8 cellular contexts compared by ENCODE assay signal in genomic region chr7:158821173-158822021, GRCh38. TPM values are rescaled to one million over a fixed set of nuclear protein-coding genes. Genes with fewer than 3 reads are reported as not detected.
DNase-seq lines count a peak whose midpoint lies in the region; ATAC-seq, FAIRE-seq and TF ChIP-seq lines count a peak whose summit lies in the region.

No MANE protein-coding gene starts in this region.

- FAIRE-seq in GM12878 (lab: Jason Lieb, UNC) = no peak

- RAD21 ChIA-PET in GM12878 (lab: Charles Lee; ENCODE audit: unreplicated experiment) = interaction anchor here (1.0 kb wide), 1 partner anchor 156 kb away, joined by 3 read pairs; no protein-coding TSS in a partner anchor

- H3K4me3 ChIP-seq in AG10803 (ENCODE audit: low read length) = peak overlapping the region; percentile 23
- no peak overlapping the region for H3K4me3 ChIP-seq in GM12878
- no peak overlapping the region for H3K4me3 ChIP-seq in lung
- H3K4me3 ChIP-seq in vagina = no peak overlapping the region

- H3K9me3 ChIP-seq in GM12878 (replicated peaks; ENCODE audit: control insufficient read depth, insufficient read depth, low read length) (no peaks in the 10 kb centered on the region), lung (ENCODE audit: control insufficient read depth in 2 of 2, insufficient read depth in 1 of 2, low read length in 1 of 2) (no peaks in the 10 kb centered on the region), vagina (no peaks in the 10 kb centered on the region)

- BruUV-seq in GM12878 (replicated peaks; lab: Mats Ljungman, UMichigan) = no TSS peak

- H3K79me2 ChIP-seq in GM12878 (ENCODE audit: control insufficient read depth, insufficient read depth, low read length) = peaks cover 63% of the 10 kb centered on the region

- TF ChIP-seq CTCF in AG10803 (conservative IDR thresholded peaks at IDR 0.05; ENCODE audit: low read length) = no peak
- TF ChIP-seq CTCF in GM12878 (IDR thresholded peaks at IDR 0.05 in 2 of 3, conservative IDR thresholded peaks at IDR 0.05 in 1 of 3; ENCODE audit: control insufficient read depth in 2 of 3, extremely low read depth in 1 of 3, insufficient read depth in 1 of 3, low read depth in 3 of 3, low read length in 3 of 3) = no peak
- TF ChIP-seq CTCF in lung (IDR thresholded peaks at IDR 0.05; ENCODE audit: control extremely low read depth, extremely low read depth) = no peak
- no peak for TF ChIP-seq CTCF in vagina (IDR thresholded peaks at IDR 0.05)

- POLR2A ChIA-PET in GM12878 (lab: Charles Lee) = interaction anchor here (1.4 kb wide), 1 partner anchor 42 kb away, joined by 5 read pairs; no protein-coding TSS in a partner anchor

- H3K27me3 ChIP-seq in GM12878 (replicated peaks in 1 of 2; ENCODE audit: control insufficient read depth in 2 of 2, insufficient read depth in 2 of 2, low read length in 1 of 2) = no peaks in the 10 kb centered on the region
- H3K27me3 ChIP-seq in lung (ENCODE audit: control insufficient read depth, insufficient read depth) = no peaks in the 10 kb centered on the region
- H3K27me3 ChIP-seq in vagina = no peaks in the 10 kb centered on the region

- H2AFZ ChIP-seq in GM12878 (ENCODE audit: control insufficient read depth, low read depth, low read length) = no peak overlapping the region

- intact Hi-C loops in GM12878 (cut with micrococcal nuclease; ENCODE audit: unreplicated experiment) = no loop called here
- intact Hi-C loops in vagina (cut with DNase I) = no loop called here

- no peak overlapping the region for H3K27ac ChIP-seq in GM12878 (ENCODE audit: control insufficient read depth, insufficient read depth)
- H3K27ac ChIP-seq in lung (ENCODE audit: low read depth in 1 of 2, low read length in 1 of 2) = peak overlapping the region; percentile 82 to 88
- peak overlapping the region; percentile 65 for H3K27ac ChIP-seq in vagina

- SMC1A ChIA-PET in GM12878 (lab: Charles Lee; ENCODE audit: uncharacterized antibody, unreplicated experiment) = interaction anchor here (0.6 to 2.4 kb wide), 2 partner anchors 10 to 12 kb away, joined by 3 to 6 read pairs; no protein-coding TSS in a partner anchor

- H4K20me1 ChIP-seq in GM12878 (ENCODE audit: control insufficient read depth, insufficient read depth) = no peaks in the 10 kb centered on the region

- H3K4me1 ChIP-seq in GM12878 (ENCODE audit: control insufficient read depth, insufficient read depth, low read length) (peaks cover 26% of the 10 kb centered on the region), lung (ENCODE audit: control insufficient read depth in 2 of 2, insufficient read depth in 2 of 2, low read length in 2 of 2) (peaks cover 16 to 26% of the 10 kb centered on the region in 2 donors), vagina (peaks cover 57% of the 10 kb centered on the region)

- in situ Hi-C loops in GM12878 (cut with MboI) = loop anchor here (5.0 kb wide), 1 partner anchor 114 kb away; no protein-coding TSS in a partner anchor

- 97% methylated on average over 14 of the region's 14 CpGs for WGBS in GM12878 (ENCODE audit: insufficient coverage, insufficient replicate concordance, low lambda C conversion rate, missing lambda C conversion rate)
- WGBS in lung, 2 donors = 48 to 68% methylated on average over 14 of the region's 14 CpGs

- H3K9ac ChIP-seq in GM12878 (ENCODE audit: control insufficient read depth, insufficient read depth, low read length) = no peak overlapping the region

- no peak for TF ChIP-seq POLR2A in GM12878 (IDR thresholded peaks at IDR 0.05; ENCODE audit: low read depth, low read length)
- no peak for TF ChIP-seq POLR2A in vagina (IDR thresholded peaks at IDR 0.05)

- H3K36me3 ChIP-seq in GM12878 (ENCODE audit: control insufficient read depth in 2 of 2, insufficient read depth in 2 of 2, low read length in 1 of 2) = no peaks in the 10 kb centered on the region
- peaks cover 0 to 1% of the 10 kb centered on the region in 2 donors for H3K36me3 ChIP-seq in lung (ENCODE audit: control insufficient read depth in 2 of 2, insufficient read depth in 2 of 2, low read length in 2 of 2)
- no peaks in the 10 kb centered on the region for H3K36me3 ChIP-seq in vagina

- CTCF ChIA-PET in GM12878 (lab: Yijun Ruan, JAX) = interaction anchor here (0.5 to 3.2 kb wide), 4 partner anchors 12 to 155 kb away, joined by 3 to 14 read pairs (median 3); no protein-coding TSS in a partner anchor

- peak overlapping the region; percentile 28; the same call in 1 of the 2 replicates for H3K4me2 ChIP-seq in GM12878 (ENCODE audit: control insufficient read depth, insufficient read depth)

- ATAC-seq in GM12878 (no peak), lung (ENCODE audit: insufficient read depth, low FRiP score) (no peak), GM19023 (IDR thresholded peaks at IDR 0.05; ENCODE audit: unreplicated experiment) (no peak)

- TF ChIP-seq RAD21 in GM12878 (IDR thresholded peaks at IDR 0.05; ENCODE audit: insufficient read depth, low read depth, low read length) = no peak

- peak; percentile 79 for DNase-seq in AG10803 (ENCODE audit: low read depth)
- peak; percentile 88 for DNase-seq in LoVo (ENCODE audit: low spot score)
- no peak for DNase-seq in GM12878 (ENCODE audit: low read depth, low spot score)
- no peak for DNase-seq in lung (ENCODE audit: low spot score)
- DNase-seq in vagina (ENCODE audit: extremely low spot score in 2 of 2) = no peak
- no peak for DNase-seq in HuH-7 (ENCODE audit: low spot score)
- DNase-seq in 8988T = no peak

- no peak for TF ChIP-seq EP300 in GM12878 (IDR thresholded peaks at IDR 0.05; ENCODE audit: borderline replicate concordance in 1 of 2, control insufficient read depth in 1 of 2, low read depth in 2 of 2, low read length in 2 of 2)

TF ChIP-seq in GM12878, 131 proteins besides CTCF, POLR2A, EP300 and RAD21 (continues in another document):
- TF ChIP-seq SKIL (IDR thresholded peaks at IDR 0.05; ENCODE audit: low read depth, poor library complexity, severe bottlenecking) (no peak), GABPA (IDR thresholded peaks at IDR 0.05; ENCODE audit: low read depth) (no peak), SUPT20H (IDR thresholded peaks at IDR 0.05; ENCODE audit: borderline replicate concordance, control insufficient read depth, low read depth, low read length) (no peak)

RNA-seq across cellular contexts. Expression of gene ESYT2, which starts 7.9 kb away (rescaled TPM):
- 113 and 114 TPM in 2 replicates for total RNA-seq in GM12878 (2013; cell fraction: nucleolus; rRNA removed)
- total RNA-seq in GM12878 (2014; rRNA removed) (33.0 and 36.3 TPM in 2 replicates), GM12878 (2014; rRNA removed; fragmentation: Illumina TruSeq; extraction: Trizol) (25.3 and 26.6 TPM in 2 replicates), GM12878 (2021) (24.7 and 25.8 TPM in 2 replicates), lung (10 to 100 TPM; 79.7 to 83.0 TPM), vagina (82.5 TPM)
- polyA plus RNA-seq in GM12878 (2011; ENCODE audit: low read depth) = 14.5 TPM
- polyA plus RNA-seq in GM12878 (2011; rRNA removed) (44.6 and 53.2 TPM in 2 replicates), GM12878 (2014; fragmentation: Illumina TruSeq; extraction: Trizol) (22.7 and 23.8 TPM in 2 replicates), GM12878 (2014; fragmentation: Nextera tagmentation; extraction: Ambion mirVana) (1 to 10 TPM; 1.9 to 3.2 TPM), GM12878 (2014; rRNA removed) (19.1 and 20.1 TPM in 2 replicates), GM12878 (2016; fragmentation: Nextera tagmentation; extraction: Ambion mirVana) (10 to 100 TPM in 1 of 2 experiments, 1 to 10 TPM in 1; 2.8 to 19.7 TPM), lung (10 to 100 TPM; 16.4 to 36.2 TPM)
- polyA plus RNA-seq in GM12878 (2011; cell fraction: cytosol; rRNA removed) = 32.6 and 32.8 TPM in 2 replicates
- 45.8 and 49.1 TPM in 2 replicates for polyA plus RNA-seq in GM12878 (2011; cell fraction: nucleus; rRNA removed)
- 18.7 and 24.3 TPM in 2 replicates for polyA plus RNA-seq in GM12878 (2012)
- 50.8 and 59.8 TPM in 2 replicates for polyA minus RNA-seq in GM12878 (2011; rRNA and poly(A)+ RNA removed)
- polyA minus RNA-seq in GM12878 (2011; cell fraction: cytosol; rRNA and poly(A)+ RNA removed) = 30.4 and 30.6 TPM in 2 replicates
- 23.1 and 31.4 TPM in 2 replicates for polyA minus RNA-seq in GM12878 (2011; cell fraction: nucleus; rRNA and poly(A)+ RNA removed)

RNA-seq across cellular contexts. Expression of gene DYNC2I1, which starts 35.0 kb away (rescaled TPM):
- total RNA-seq in GM12878 (2013; cell fraction: nucleolus; rRNA removed) = 52.9 and 56.0 TPM in 2 replicates
- total RNA-seq in GM12878 (2014; rRNA removed) (5.7 and 6.7 TPM in 2 replicates), GM12878 (2014; rRNA removed; fragmentation: Illumina TruSeq; extraction: Trizol) (4.6 and 5.8 TPM in 2 replicates), GM12878 (2021) (6.1 and 8.4 TPM in 2 replicates), lung (10 to 100 TPM; 25.6 to 26.2 TPM), vagina (22.3 TPM)
- 4.0 TPM for polyA plus RNA-seq in GM12878 (2011; ENCODE audit: low read depth)
- polyA plus RNA-seq in GM12878 (2011; rRNA removed) (6.8 and 9.1 TPM in 2 replicates), GM12878 (2014; fragmentation: Illumina TruSeq; extraction: Trizol) (8.2 and 10.7 TPM in 2 replicates), GM12878 (2014; fragmentation: Nextera tagmentation; extraction: Ambion mirVana) (1 to 10 TPM in 1 of 2 experiments, under 1 TPM in 1; 0.42 to 1.4 TPM), GM12878 (2014; rRNA removed) (11.4 and 16.3 TPM in 2 replicates), GM12878 (2016; fragmentation: Nextera tagmentation; extraction: Ambion mirVana) (1 to 10 TPM; 9.6 to 9.9 TPM), lung (10 to 100 TPM; 10.3 to 14.0 TPM)
- polyA plus RNA-seq in GM12878 (2011; cell fraction: cytosol; rRNA removed) = 10.4 and 11.9 TPM in 2 replicates
- polyA plus RNA-seq in GM12878 (2011; cell fraction: nucleus; rRNA removed) = 36.4 and 38.5 TPM in 2 replicates
- polyA plus RNA-seq in GM12878 (2012) = 7.2 and 7.9 TPM in 2 replicates
- 4.9 and 7.1 TPM in 2 replicates for polyA minus RNA-seq in GM12878 (2011; rRNA and poly(A)+ RNA removed)
- polyA minus RNA-seq in GM12878 (2011; cell fraction: cytosol; rRNA and poly(A)+ RNA removed) = 2.9 and 4.2 TPM in 2 replicates
- 6.4 and 9.6 TPM in 2 replicates for polyA minus RNA-seq in GM12878 (2011; cell fraction: nucleus; rRNA and poly(A)+ RNA removed)

Comparison
In these comparisons a context has a peak if more than half of its experiments do, and no peak if none do; other contexts are left out.
1. DNase-seq: peak in AG10803 (single experiment) and LoVo (single experiment); none in GM12878 (single experiment), lung (single experiment), vagina (0 of 2), HuH-7 (single experiment) and 8988T (single experiment).